12 cellular contexts compared by ENCODE assay signal in the genomic region with DNA sequence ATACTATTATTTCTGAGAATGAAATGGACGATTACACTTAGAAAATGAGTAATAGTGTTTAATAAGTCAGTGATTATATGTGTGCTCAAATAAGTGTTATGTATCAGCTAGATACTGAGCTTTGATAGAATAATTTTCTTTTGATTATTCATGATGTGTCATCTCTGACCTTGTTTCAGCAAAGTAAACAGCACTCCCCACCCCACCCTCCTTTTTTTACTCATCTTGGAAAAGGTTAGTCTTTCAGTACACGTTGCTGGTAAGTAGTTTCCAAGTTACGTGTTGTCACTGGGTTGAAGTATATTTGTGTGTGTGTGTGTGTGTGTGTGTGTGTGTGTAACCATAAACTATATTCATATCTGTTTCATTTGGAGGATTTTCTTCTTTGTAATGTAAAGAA.
A peak's percentile ranks its signal among the peaks of the same experiment; 100 is the strongest.
DNase-seq lines count a peak whose midpoint lies in the region; ATAC-seq, FAIRE-seq and TF ChIP-seq lines count a peak whose summit lies in the region.
"Had no signal": no experiment of that assay in that cellular context is flagged by ENCODE, and none has a peak within 500 bp of the region (broad histone marks: within the 10 kb centered on the region; RNA-seq: fewer than 3 reads in every experiment).

No MANE protein-coding gene starts in this region.

- no peak overlapping the region for H2AFZ ChIP-seq in astrocyte (ENCODE audit: low read depth, low read length)

- peak overlapping the region; percentile 26 for H3K4me2 ChIP-seq in astrocyte (ENCODE audit: low read length)

- no peak overlapping the region for H3K4me3 ChIP-seq in astrocyte (ENCODE audit: insufficient read depth, low read depth, low read length)
- H3K4me3 ChIP-seq: cardiac muscle cell had no signal

- DNase-seq in AG08396 (ENCODE audit: low spot score) (peak; percentile 48), HS-27A (ENCODE audit: low read depth) (peak; percentile 34), astrocyte (ENCODE audit: low read depth) (peak; percentile 87), kidney glomerular epithelial cell (lab: John Stamatoyannopoulos, UW) (peak; percentile 90), NCI-H1694 (lab: John Stamatoyannopoulos, UW) (no peak), KBM-7 (no peak)
- DNase-seq: SHP77 had no signal

- ATAC-seq in HG03457 (IDR thresholded peaks at IDR 0.05; ENCODE audit: unreplicated experiment): no peak
- ATAC-seq in HG03097 (IDR thresholded peaks at IDR 0.05; ENCODE audit: low FRiP score, unreplicated experiment): no peak

- H3K27ac Mint-ChIP-seq in astrocyte (ENCODE audit: unreplicated experiment): no peak overlapping the region
- H3K27ac Mint-ChIP-seq: type B pancreatic cell had no signal

- H3K79me2 ChIP-seq in astrocyte (ENCODE audit: insufficient read depth, low read length): no peaks in the 10 kb centered on the region

- H3K4me3 Mint-ChIP-seq in astrocyte (ENCODE audit: unreplicated experiment): no peak overlapping the region
- H3K4me3 Mint-ChIP-seq: neural crest cell, type B pancreatic cell had no signal

- H3K4me1 ChIP-seq in astrocyte (ENCODE audit: insufficient read depth, low read length): no peaks in the 10 kb centered on the region

- no peaks in the 10 kb centered on the region for H4K20me1 ChIP-seq in astrocyte (ENCODE audit: insufficient read depth, low read length)

- H3K36me3 Mint-ChIP-seq in astrocyte (ENCODE audit: low read depth, unreplicated experiment): peaks cover 4% of the 10 kb centered on the region
- H3K36me3 Mint-ChIP-seq: type B pancreatic cell had no signal

- H3K27me3 Mint-ChIP-seq in astrocyte (ENCODE audit: low read depth, unreplicated experiment): no peaks in the 10 kb centered on the region
- H3K27me3 Mint-ChIP-seq: type B pancreatic cell had no signal

- FAIRE-seq in astrocyte (lab: Jason Lieb, UNC): no peak

- H3K9ac ChIP-seq in astrocyte (ENCODE audit: low read length): no peak overlapping the region

- no peaks in the 10 kb centered on the region for H3K4me1 Mint-ChIP-seq in astrocyte (ENCODE audit: low read depth, unreplicated experiment)
- H3K4me1 Mint-ChIP-seq: neural crest cell had no signal

- no peaks in the 10 kb centered on the region for H3K36me3 ChIP-seq in astrocyte (ENCODE audit: insufficient read depth, low read length)
- H3K36me3 ChIP-seq: cardiac muscle cell had no signal

- TF ChIP-seq CTCF in astrocyte (IDR thresholded peaks at IDR 0.05; ENCODE audit: insufficient read depth, low read depth, low read length): no peak

- H3K9me3 Mint-ChIP-seq in astrocyte (ENCODE audit: unreplicated experiment): no peaks in the 10 kb centered on the region
- H3K9me3 Mint-ChIP-seq: neural crest cell, type B pancreatic cell had no signal

- H3K9me3 ChIP-seq in astrocyte (ENCODE audit: insufficient read depth, low read depth, low read length): no peaks in the 10 kb centered on the region

- in situ Hi-C loops in KBM-7 (cut with MboI; ENCODE audit: low pct_unique_long_range_greater_than_20kb, low sequenced_read_pairs): no loop called here

- H3K27ac ChIP-seq in astrocyte (ENCODE audit: low read depth, low read length): no peak overlapping the region
- H3K27ac ChIP-seq: cardiac muscle cell had no signal

- H3K27me3 ChIP-seq in astrocyte (ENCODE audit: insufficient read depth, low read length): no peaks in the 10 kb centered on the region
- H3K27me3 ChIP-seq: cardiac muscle cell had no signal

Comparison
In these comparisons a context has a peak if more than half of its experiments do, and no peak if none do; other contexts are left out.
1. DNase-seq: peak in AG08396 (single experiment), HS-27A (single experiment), astrocyte (single experiment) and kidney glomerular epithelial cell (single experiment); none in NCI-H1694 (single experiment) and KBM-7 (single experiment).